27 cellular contexts compared by ENCODE assay signal in the genomic region with DNA sequence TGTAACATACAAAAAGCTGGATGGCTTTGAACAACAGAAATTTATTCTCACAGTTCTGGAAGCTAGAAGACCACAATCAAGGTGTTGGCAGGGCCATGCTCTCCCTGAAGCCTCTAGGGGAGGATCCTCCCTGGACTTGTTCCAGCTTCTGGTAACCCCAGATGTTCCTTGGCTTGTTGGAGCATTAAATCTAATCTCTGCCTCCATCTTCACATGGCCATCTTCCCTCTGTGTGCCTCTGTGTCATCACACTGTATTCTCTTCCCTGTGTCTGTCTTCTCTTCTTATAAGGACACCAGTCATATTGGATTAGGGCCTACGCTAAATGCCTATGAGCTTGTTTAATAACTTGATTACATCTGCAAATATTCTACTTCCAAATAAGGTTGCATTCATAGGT.
"Had no signal": no experiment of that assay in that cellular context is flagged by ENCODE, and none has a peak within 500 bp of the region (broad histone marks: within the 10 kb centered on the region; RNA-seq: fewer than 3 reads in every experiment).

No MANE protein-coding gene starts in this region.

- H3K9me3 ChIP-seq: esophagus squamous epithelium, gastrocnemius medialis, left ventricle myocardium inferior, psoas muscle, sigmoid colon, uterus had no signal

- H3K27me3 ChIP-seq: esophagus squamous epithelium, gastrocnemius medialis, hepatocyte, sigmoid colon, uterus had no signal

- FAIRE-seq: bronchial epithelial cell, small intestine had no signal

- H3K36me3 ChIP-seq: esophagus squamous epithelium, gastrocnemius medialis, left ventricle myocardium inferior, sigmoid colon, uterus had no signal

- H3K4me2 ChIP-seq: hepatocyte had no signal

- DNase-seq: activated CD4-positive, alpha-beta memory T cell treated with anti-CD3 and anti-CD28 coated beads for 36 hours; activated CD4-positive, alpha-beta T cell treated with anti-CD3 and anti-CD28 coated beads, Interleukin-2, amount 10 ng/mL, durations not matched to agents 24 days and 14 days; activated CD4-positive, CD25-positive, alpha-beta regulatory T cell treated with anti-CD3 and anti-CD28 coated beads, Interleukin-2, amount 50 U/mL, for 72 hours; activated CD8-positive, alpha-beta memory T cell treated with anti-CD3 and anti-CD28 coated beads, Interleukin-2, amount 50 U/mL, for 4 hours; activated gamma-delta T cell; activated naive CD4-positive, alpha-beta T cell treated with anti-CD3 and anti-CD28 coated beads, Interleukin-2, amount 50 U/mL, for 16 hours; activated naive CD8-positive, alpha-beta T cell treated with anti-CD3 and anti-CD28 coated beads, Interleukin-2, amount 50 U/mL, for 24 hours; activated T-cell treated with anti-CD3 and anti-CD28 coated beads, Interleukin-2, amount 50 U/mL, for 1 hour; amygdala; dermis blood vessel endothelial cell; effector CD4-positive, alpha-beta T cell; esophagus squamous epithelium; gastrocnemius medialis; islet precursor cell; left ventricle myocardium inferior; mesendoderm; natural killer cell; psoas muscle; sigmoid colon; small intestine; stimulated activated CD4-positive, alpha-beta T cell treated with anti-CD3 and anti-CD28 coated beads, Interleukin-4, amount 100 ng/mL, for 24 hours; substantia nigra; uterus had no signal

- H3K4me1 ChIP-seq: esophagus squamous epithelium, psoas muscle, uterus had no signal

- H3K4me3 ChIP-seq: esophagus squamous epithelium, gastrocnemius medialis, hepatocyte, left ventricle myocardium inferior, lung, psoas muscle, sigmoid colon, uterus had no signal

- H2AFZ ChIP-seq: hepatocyte had no signal

- ATAC-seq: activated naive CD8-positive, alpha-beta T cell treated with anti-CD3 and anti-CD28 coated beads, Interleukin-2, amount 50 U/mL, for 24 hours; gastrocnemius medialis; natural killer cell; psoas muscle; stimulated activated effector memory CD8-positive, alpha-beta T cell treated with anti-CD3 and anti-CD28 coated beads, Interleukin-12 subunit alpha, Interleukin-12 subunit beta, amount 100 ng/mL, for 72 hours had no signal

- H3K27ac ChIP-seq: esophagus squamous epithelium, gastrocnemius medialis, hepatocyte, left ventricle myocardium inferior, psoas muscle, sigmoid colon, uterus had no signal
